ENCODE assay signal across 1 cellular context in the genomic region with DNA sequence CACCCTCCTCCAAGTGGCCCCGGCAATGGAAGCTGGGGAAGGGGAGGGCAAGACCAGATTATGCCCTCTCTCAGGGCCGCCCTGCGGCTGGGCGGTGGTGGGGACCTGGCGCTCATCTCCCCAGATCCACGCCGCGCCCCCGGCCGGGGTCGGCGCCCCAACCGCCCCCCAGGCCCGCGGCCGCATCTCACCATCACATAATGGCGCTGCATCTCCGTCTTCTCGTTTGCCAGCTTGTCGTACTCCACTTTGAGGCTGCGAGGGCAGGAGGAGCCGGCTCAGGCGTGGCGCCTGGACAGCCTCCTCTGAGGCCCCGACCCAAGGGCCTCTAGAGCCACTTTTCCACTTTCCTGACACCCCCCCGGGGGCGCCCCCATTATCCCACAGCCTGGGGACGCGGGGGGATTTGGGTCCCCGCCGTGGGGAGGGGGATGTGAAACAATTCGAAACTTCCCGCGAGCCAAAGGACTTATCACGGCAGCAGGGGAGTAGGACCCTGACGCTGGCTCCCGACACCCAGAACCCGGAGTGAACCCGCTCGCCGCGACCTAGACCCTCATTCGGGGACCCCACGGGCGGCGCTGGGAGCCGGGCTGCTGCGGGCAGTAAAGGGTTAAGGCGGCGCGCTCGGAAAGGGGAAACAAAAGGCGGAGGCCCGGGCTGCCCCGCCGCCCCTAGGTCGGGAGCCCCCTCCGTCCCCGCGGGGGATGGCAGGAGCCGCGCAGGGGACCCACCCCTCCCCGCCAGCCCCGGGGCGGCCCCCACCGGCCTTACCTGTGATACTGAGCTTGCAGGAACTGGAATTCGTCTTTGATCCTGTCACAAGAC.
TF ChIP-seq lines count a peak whose summit lies in the region.

No MANE protein-coding gene starts in this region.

TF ChIP-seq in IMR-90, 13 proteins besides CTCF, POLR2A, EP300 and RAD21 (continued from another document):
- TF ChIP-seq, protein P1, sequence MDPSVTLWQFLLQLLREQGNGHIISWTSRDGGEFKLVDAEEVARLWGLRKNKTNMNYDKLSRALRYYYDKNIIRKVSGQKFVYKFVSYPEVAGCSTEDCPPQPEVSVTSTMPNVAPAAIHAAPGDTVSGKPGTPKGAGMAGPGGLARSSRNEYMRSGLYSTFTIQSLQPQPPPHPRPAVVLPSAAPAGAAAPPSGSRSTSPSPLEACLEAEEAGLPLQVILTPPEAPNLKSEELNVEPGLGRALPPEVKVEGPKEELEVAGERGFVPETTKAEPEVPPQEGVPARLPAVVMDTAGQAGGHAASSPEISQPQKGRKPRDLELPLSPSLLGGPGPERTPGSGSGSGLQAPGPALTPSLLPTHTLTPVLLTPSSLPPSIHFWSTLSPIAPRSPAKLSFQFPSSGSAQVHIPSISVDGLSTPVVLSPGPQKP (IDR thresholded peaks at IDR 0.05; ENCODE audit: borderline replicate concordance, low read depth, low read length) = no peak
- TF ChIP-seq MXI1 (IDR thresholded peaks at IDR 0.05; ENCODE audit: borderline replicate concordance, low read depth, low read length) (no peak), MAZ (IDR thresholded peaks at IDR 0.05; ENCODE audit: borderline replicate concordance, low read depth, low read length) (no peak), BHLHE40 (IDR thresholded peaks at IDR 0.05; ENCODE audit: low read depth, low read length) (no peak), CEBPB (IDR thresholded peaks at IDR 0.05; ENCODE audit: low read depth, low read length) (no peak), RFX5 (IDR thresholded peaks at IDR 0.05; ENCODE audit: low read depth, low read length) (no peak), CHD1 (IDR thresholded peaks at IDR 0.05; ENCODE audit: low read depth, low read length) (no peak), MAFK (IDR thresholded peaks at IDR 0.05; ENCODE audit: low read depth, low read length) (no peak), NFE2L2 (IDR thresholded peaks at IDR 0.05; ENCODE audit: low read depth, low read length) (no peak), SMC3 (IDR thresholded peaks at IDR 0.05; ENCODE audit: low read depth, low read length) (no peak), RCOR1 (IDR thresholded peaks at IDR 0.05; ENCODE audit: insufficient replicate concordance, low read length) (no peak)
- TF ChIP-seq, protein P2, sequence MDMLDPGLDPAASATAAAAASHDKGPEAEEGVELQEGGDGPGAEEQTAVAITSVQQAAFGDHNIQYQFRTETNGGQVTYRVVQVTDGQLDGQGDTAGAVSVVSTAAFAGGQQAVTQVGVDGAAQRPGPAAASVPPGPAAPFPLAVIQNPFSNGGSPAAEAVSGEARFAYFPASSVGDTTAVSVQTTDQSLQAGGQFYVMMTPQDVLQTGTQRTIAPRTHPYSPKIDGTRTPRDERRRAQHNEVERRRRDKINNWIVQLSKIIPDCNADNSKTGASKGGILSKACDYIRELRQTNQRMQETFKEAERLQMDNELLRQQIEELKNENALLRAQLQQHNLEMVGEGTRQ (IDR thresholded peaks at IDR 0.05; ENCODE audit: low read depth, low read length) = no peak
